Comparison of ENCODE assay signal across 2 cellular contexts in genomic region chr7:48924433-48924832, GRCh38.
TF ChIP-seq lines count a peak whose summit lies in the region.

TSS of gene CDC14C (plus strand) at chr7:48924547. CDS start at chr7:48924673, 126 bp downstream.

TF ChIP-seq in SK-N-SH, 30 proteins besides CTCF, POLR2A, EP300 and RAD21 (continued from another document):
- TF ChIP-seq RXRA (IDR thresholded peaks at IDR 0.05; ENCODE audit: borderline replicate concordance, low read depth) (no peak), CHD2 (IDR thresholded peaks at IDR 0.05; ENCODE audit: low read length, partially characterized antibody) (no peak)

TF ChIP-seq in SK-N-SH treated with all-trans-retinoic acid at 6 μM for 48 hours, 23 proteins besides CTCF, POLR2A, EP300 and RAD21 (continued from another document):
- TF ChIP-seq ISL1 (CRISPR knock-in tag; IDR thresholded peaks at IDR 0.05) (no peak), OSR1 (CRISPR knock-in tag; IDR thresholded peaks at IDR 0.05) (no peak), PATZ1 (CRISPR knock-in tag; IDR thresholded peaks at IDR 0.05; ENCODE audit: borderline replicate concordance) (no peak), ZFP30 (CRISPR knock-in tag; IDR thresholded peaks at IDR 0.05) (no peak)
TF ChIP-seq in SK-N-SH treated with all-trans-retinoic acid at 6 μM for 48 hours: peak in this region for 0.
